In genomic region chr11:57124912-57125311, GRCh38 we compare ENCODE assay signal across 18 cellular contexts. TPM values are rescaled to one million over a fixed set of nuclear protein-coding genes. Genes with fewer than 3 reads are reported as not detected.
DNase-seq lines count a peak whose midpoint lies in the region; ATAC-seq, FAIRE-seq and TF ChIP-seq lines count a peak whose summit lies in the region.
"Had no signal": no experiment of that assay in that cellular context is flagged by ENCODE, and none has a peak within 500 bp of the region (broad histone marks: within the 10 kb centered on the region; RNA-seq: fewer than 3 reads in every experiment).

No MANE protein-coding gene starts in this region.

- H3K4me3 ChIP-seq in cardiac muscle cell (no peak overlapping the region), small intestine (ENCODE audit: low read depth in 1 of 2, low read length in 2 of 2) (no peak overlapping the region)
- H3K4me3 ChIP-seq: GM12878 had no signal

- H3K36me3 ChIP-seq in cardiac muscle cell (no peaks in the 10 kb centered on the region), small intestine (ENCODE audit: control insufficient read depth in 2 of 2, insufficient read depth in 2 of 2, low read length in 2 of 2) (no peaks in the 10 kb centered on the region)

- no peaks in the 10 kb centered on the region for H3K9me3 ChIP-seq in cardiac muscle cell (ENCODE audit: low read depth)
- H3K9me3 ChIP-seq in small intestine (ENCODE audit: control insufficient read depth, low read depth) = no peaks in the 10 kb centered on the region

- H3K27ac ChIP-seq in cardiac muscle cell (peak overlapping the region; percentile 85), small intestine (ENCODE audit: low read depth in 1 of 2, low read length in 1 of 2) (no peak overlapping the region)

- H3K27me3 Mint-ChIP-seq in endothelial cell (ENCODE audit: unreplicated experiment) = peaks cover 15% of the 10 kb centered on the region
- H3K27me3 Mint-ChIP-seq in neural crest cell (ENCODE audit: low read depth) = peaks cover 4% of the 10 kb centered on the region
- H3K27me3 Mint-ChIP-seq in osteocyte (ENCODE audit: unreplicated experiment) = peaks cover 37% of the 10 kb centered on the region

- H3K27me3 ChIP-seq in cardiac muscle cell = no peaks in the 10 kb centered on the region
- H3K27me3 ChIP-seq in small intestine (ENCODE audit: control insufficient read depth in 2 of 2, insufficient read depth in 2 of 2, low read length in 2 of 2) = no peaks in the 10 kb centered on the region

- intact Hi-C loops in cardiac septum (cut with DNase I) = no loop called here

- H3K36me3 Mint-ChIP-seq in endothelial cell (ENCODE audit: low read depth, unreplicated experiment) (peaks cover 4% of the 10 kb centered on the region), neural crest cell (ENCODE audit: low read depth) (no peaks in the 10 kb centered on the region), osteocyte (ENCODE audit: unreplicated experiment) (no peaks in the 10 kb centered on the region)
- no peaks in the 10 kb centered on the region for H3K36me3 Mint-ChIP-seq in stimulated activated effector memory CD8-positive, alpha-beta T cell treated with anti-CD3 and anti-CD28 coated beads, Interleukin-12 subunit alpha, Interleukin-12 subunit beta, amount 100 ng/mL, for 72 hours

- H3K4me1 ChIP-seq in cardiac muscle cell (ENCODE audit: low read depth) (peaks cover 53% of the 10 kb centered on the region), small intestine (ENCODE audit: control insufficient read depth in 2 of 2, insufficient read depth in 1 of 2, low read depth in 1 of 2, low read length in 1 of 2) (no peaks in the 10 kb centered on the region)

- no peak for DNase-seq in cardiac muscle cell (ENCODE audit: low read depth in 1 of 2, low spot score in 1 of 2)
- no peak for DNase-seq in cardiac septum (ENCODE audit: low spot score)
- DNase-seq in endothelial cell (ENCODE audit: low spot score) = no peak
- DNase-seq in neural crest cell (ENCODE audit: low read depth, low spot score) = no peak
- no peak for DNase-seq in stimulated activated effector memory CD8-positive, alpha-beta T cell treated with anti-CD3 and anti-CD28 coated beads, Interleukin-12 subunit alpha, Interleukin-12 subunit beta, amount 100 ng/mL, for 72 hours (ENCODE audit: low spot score in 2 of 2)
- DNase-seq in osteocyte (ENCODE audit: extremely low spot score, unreplicated experiment) = no peak
- DNase-seq in small intestine = no peak
- DNase-seq: 8988T, NCI-H187 treated with DMSO at 0.1 percent for 48 hours, NCI-H2171 treated with DMSO at 0.1 percent for 48 hours, NCI-H510A treated with DMSO at 0.1 percent for 48 hours, SHP77 had no signal

- H3K27ac Mint-ChIP-seq in endothelial cell (ENCODE audit: unreplicated experiment) = peak overlapping the region; percentile 90
- H3K27ac Mint-ChIP-seq in neural crest cell (ENCODE audit: unreplicated experiment) = peak overlapping the region; percentile 83
- no peak overlapping the region for H3K27ac Mint-ChIP-seq in stimulated activated effector memory CD8-positive, alpha-beta T cell treated with anti-CD3 and anti-CD28 coated beads, Interleukin-12 subunit alpha, Interleukin-12 subunit beta, amount 100 ng/mL, for 72 hours
- H3K27ac Mint-ChIP-seq in osteocyte (ENCODE audit: unreplicated experiment) = no peak overlapping the region

- 49 to 68% (median 61%) methylated on average over 4 of the region's 4 CpGs for WGBS in small intestine, 3 donors

- H3K4me3 Mint-ChIP-seq in endothelial cell (ENCODE audit: unreplicated experiment) = peak overlapping the region; percentile 16
- no peak overlapping the region for H3K4me3 Mint-ChIP-seq in neural crest cell
- no peak overlapping the region for H3K4me3 Mint-ChIP-seq in stimulated activated effector memory CD8-positive, alpha-beta T cell treated with anti-CD3 and anti-CD28 coated beads, Interleukin-12 subunit alpha, Interleukin-12 subunit beta, amount 100 ng/mL, for 72 hours
- no peak overlapping the region for H3K4me3 Mint-ChIP-seq in osteocyte (ENCODE audit: unreplicated experiment)

- no peak for FAIRE-seq in small intestine (lab: Jason Lieb, UNC)
- FAIRE-seq: GM12878, H54, RCC 7860 had no signal

- peaks cover 65% of the 10 kb centered on the region for H3K4me1 Mint-ChIP-seq in endothelial cell (ENCODE audit: unreplicated experiment)
- peaks cover 36% of the 10 kb centered on the region for H3K4me1 Mint-ChIP-seq in neural crest cell
- no peaks in the 10 kb centered on the region for H3K4me1 Mint-ChIP-seq in stimulated activated effector memory CD8-positive, alpha-beta T cell treated with anti-CD3 and anti-CD28 coated beads, Interleukin-12 subunit alpha, Interleukin-12 subunit beta, amount 100 ng/mL, for 72 hours
- no peaks in the 10 kb centered on the region for H3K4me1 Mint-ChIP-seq in osteocyte (ENCODE audit: unreplicated experiment)

- peak; percentile 16 for ATAC-seq in stimulated activated effector memory CD8-positive, alpha-beta T cell treated with anti-CD3 and anti-CD28 coated beads, Interleukin-12 subunit alpha, Interleukin-12 subunit beta, amount 100 ng/mL, for 72 hours
- no peak for ATAC-seq in GM18870 (IDR thresholded peaks at IDR 0.05; ENCODE audit: unreplicated experiment)
- ATAC-seq: GM12878 had no signal

- no peak for TF ChIP-seq CTCF in cardiac muscle cell (IDR thresholded peaks at IDR 0.05; ENCODE audit: low read depth, low read length)
- no peak for TF ChIP-seq CTCF in endothelial cell (IDR thresholded peaks at IDR 0.05; ENCODE audit: unreplicated experiment)
- TF ChIP-seq CTCF in neural crest cell (conservative IDR thresholded peaks at IDR 0.05) = no peak
- TF ChIP-seq CTCF in osteocyte (IDR thresholded peaks at IDR 0.05) = no peak

- H3K9me3 Mint-ChIP-seq in endothelial cell (ENCODE audit: unreplicated experiment) = no peaks in the 10 kb centered on the region
- no peaks in the 10 kb centered on the region for H3K9me3 Mint-ChIP-seq in neural crest cell
- H3K9me3 Mint-ChIP-seq in stimulated activated effector memory CD8-positive, alpha-beta T cell treated with anti-CD3 and anti-CD28 coated beads, Interleukin-12 subunit alpha, Interleukin-12 subunit beta, amount 100 ng/mL, for 72 hours = no peaks in the 10 kb centered on the region
- no peaks in the 10 kb centered on the region for H3K9me3 Mint-ChIP-seq in osteocyte (ENCODE audit: unreplicated experiment)

RNA-seq across cellular contexts. Expression of gene LRRC55, which starts 56.8 kb away (rescaled TPM):
- 0.11 and 0.21 TPM in 2 replicates for total RNA-seq in cardiac muscle cell
- 0.12 TPM in 1 of 2 replicates, not detected in the other for polyA plus RNA-seq in cardiac muscle cell
- 0.13 TPM for total RNA-seq in cardiac septum
- total RNA-seq in endothelial cell (ENCODE audit: unreplicated experiment) = 4.7 TPM
- 6.0 and 6.4 TPM in 2 replicates for total RNA-seq in neural crest cell
- not detected in 2 replicates for total RNA-seq in osteocyte
- 1 to 10 TPM in 1 of 3 donors, not detected in 2; 1.6 TPM for polyA plus RNA-seq in small intestine
- total RNA-seq: G401, GM12878, LHCN-M2 had no signal

Comparison
In these comparisons a context has a peak if more than half of its experiments do, and no peak if none do; other contexts are left out.
1. H3K27ac Mint-ChIP-seq: peak in endothelial cell (single experiment) and neural crest cell (single experiment); none in stimulated activated effector memory CD8-positive, alpha-beta T cell treated with anti-CD3 and anti-CD28 coated beads, Interleukin-12 subunit alpha, Interleukin-12 subunit beta, amount 100 ng/mL, for 72 hours (single experiment) and osteocyte (single experiment).